In genomic region chr2:96626553-96626942, GRCh38 we compare ENCODE assay signal across 28 cellular contexts. TPM values are rescaled to one million over a fixed set of nuclear protein-coding genes. Genes with fewer than 3 reads are reported as not detected.
DNase-seq lines count a peak whose midpoint lies in the region; ATAC-seq, FAIRE-seq and TF ChIP-seq lines count a peak whose summit lies in the region.
"Had no signal": no experiment of that assay in that cellular context is flagged by ENCODE, and none has a peak within 500 bp of the region (broad histone marks: within the 10 kb centered on the region; RNA-seq: fewer than 3 reads in every experiment).

No MANE protein-coding gene starts in this region.

- TF ChIP-seq RAD21 in HepG2 (CRISPR knock-in tag; IDR thresholded peaks at IDR 0.05), result no peak

- WGBS in HepG2 (ENCODE audit: low lambda C conversion rate), result 95% methylated on average over 2 of the region's 2 CpGs
- WGBS in right lobe of liver (ENCODE audit: insufficient coverage, low coverage, low lambda C conversion rate, missing lambda C conversion rate), result 53% methylated on average over 2 of the region's 2 CpGs
- 35% methylated on average over 2 of the region's 2 CpGs for WGBS in esophagus muscularis mucosa

- no peak for FAIRE-seq in HepG2 (lab: Jason Lieb, UNC)
- FAIRE-seq: colon, endometrium, GM19239 had no signal

- no TSS peak for BruUV-seq in HepG2 (replicated peaks; lab: Mats Ljungman, UMichigan)

- TF ChIP-seq POLR2A in HepG2 (IDR thresholded peaks at IDR 0.05; ENCODE audit: insufficient read depth in 1 of 2, low read depth in 2 of 2, low read length in 2 of 2) (no peak), right lobe of liver (IDR thresholded peaks at IDR 0.05) (no peak), esophagus muscularis mucosa (IDR thresholded peaks at IDR 0.05; ENCODE audit: low read depth) (no peak), vagina (IDR thresholded peaks at IDR 0.05) (no peak)

- H3K9me3 Mint-ChIP-seq in osteocyte (ENCODE audit: unreplicated experiment) (no peaks in the 10 kb centered on the region), nephron progenitor cell (no peaks in the 10 kb centered on the region)
- H3K9me3 Mint-ChIP-seq: activated naive CD4-positive, alpha-beta T cell treated with anti-CD3 and anti-CD28 coated beads, Interleukin-2, amount 50 U/mL, for 24 hours; activated T-cell treated with anti-CD3 and anti-CD28 coated beads, Interleukin-2, amount 50 U/mL, for 4 hours; CD4-positive, alpha-beta T cell had no signal

- no peak overlapping the region for H3K4me3 ChIP-seq in HepG2 (replicated peaks in 1 of 3; ENCODE audit: insufficient read depth in 1 of 3, low read depth in 2 of 3, low read length in 3 of 3)
- no peak overlapping the region for H3K4me3 ChIP-seq in right lobe of liver
- no peak overlapping the region for H3K4me3 ChIP-seq in esophagus muscularis mucosa
- H3K4me3 ChIP-seq in vagina, result no peak overlapping the region
- H3K4me3 ChIP-seq: skin epidermis had no signal

- TF ChIP-seq EP300 in HepG2 (IDR thresholded peaks at IDR 0.05; ENCODE audit: low read depth in 2 of 2, low read length in 2 of 2) (no peak), HepG2 (CRISPR knock-in tag; IDR thresholded peaks at IDR 0.05; ENCODE audit: borderline replicate concordance) (no peak), esophagus muscularis mucosa (IDR thresholded peaks at IDR 0.05) (no peak)

- DNase-seq in HepG2 (ENCODE audit: low spot score) (no peak), right lobe of liver (no peak), esophagus muscularis mucosa (ENCODE audit: extremely low spot score) (no peak), osteocyte (ENCODE audit: extremely low spot score, unreplicated experiment) (no peak), vagina (ENCODE audit: extremely low spot score in 2 of 2) (no peak), medulla oblongata (ENCODE audit: extremely low spot score) (no peak), nephron progenitor cell (no peak)
- DNase-seq: activated CD8-positive, alpha-beta T cell treated with anti-CD3 and anti-CD28 coated beads, Interleukin-2, amount 10 ng/mL, durations not matched to agents 7 days and 5 days; activated T-cell treated with anti-CD3 and anti-CD28 coated beads, Interleukin-2, amount 50 U/mL, for 4 hours; CD4-positive, alpha-beta T cell; GDM1; left colon; NCI-H1436 treated with DMSO at 0.1 percent for 48 hours; NCI-H2171; NCI-H774; SIG-M5; stimulated activated CD4-positive, alpha-beta T cell treated with anti-CD3 and anti-CD28 coated beads, Interleukin-4, amount 100 ng/mL, for 24 hours had no signal

- no peak overlapping the region for H3K4me3 Mint-ChIP-seq in osteocyte (ENCODE audit: unreplicated experiment)
- no peak overlapping the region for H3K4me3 Mint-ChIP-seq in nephron progenitor cell
- H3K4me3 Mint-ChIP-seq: activated CD8-positive, alpha-beta T cell treated with anti-CD3 and anti-CD28 coated beads, Interleukin-2, amount 10 ng/mL, durations not matched to agents 7 days and 5 days; activated naive CD4-positive, alpha-beta T cell treated with anti-CD3 and anti-CD28 coated beads, Interleukin-2, amount 50 U/mL, for 24 hours; activated T-cell treated with anti-CD3 and anti-CD28 coated beads, Interleukin-2, amount 50 U/mL, for 4 hours; CD4-positive, alpha-beta T cell had no signal

- H3K4me1 Mint-ChIP-seq in osteocyte (ENCODE audit: unreplicated experiment) (peaks cover 17% of the 10 kb centered on the region), nephron progenitor cell (peaks cover 13% of the 10 kb centered on the region)

- no peaks in the 10 kb centered on the region for H3K9me3 ChIP-seq in HepG2 (ENCODE audit: low read length)
- no peaks in the 10 kb centered on the region for H3K9me3 ChIP-seq in right lobe of liver
- no peaks in the 10 kb centered on the region for H3K9me3 ChIP-seq in esophagus muscularis mucosa
- H3K9me3 ChIP-seq in vagina, result no peaks in the 10 kb centered on the region

- H3K27me3 Mint-ChIP-seq in osteocyte (ENCODE audit: unreplicated experiment) (no peaks in the 10 kb centered on the region), nephron progenitor cell (ENCODE audit: low read depth, poor library complexity) (no peaks in the 10 kb centered on the region)
- H3K27me3 Mint-ChIP-seq: activated naive CD4-positive, alpha-beta T cell treated with anti-CD3 and anti-CD28 coated beads, Interleukin-2, amount 50 U/mL, for 24 hours; CD4-positive, alpha-beta T cell had no signal

- H3K27me3 ChIP-seq in HepG2 (ENCODE audit: control insufficient read depth in 1 of 2, insufficient read depth in 2 of 2, low read length in 2 of 2), result no peaks in the 10 kb centered on the region
- no peaks in the 10 kb centered on the region for H3K27me3 ChIP-seq in right lobe of liver
- no peaks in the 10 kb centered on the region for H3K27me3 ChIP-seq in esophagus muscularis mucosa
- H3K27me3 ChIP-seq in vagina, result no peaks in the 10 kb centered on the region

- peak overlapping the region; percentile 47 for H3K27ac Mint-ChIP-seq in osteocyte (ENCODE audit: unreplicated experiment)
- H3K27ac Mint-ChIP-seq in nephron progenitor cell, result no peak overlapping the region
- H3K27ac Mint-ChIP-seq: activated CD8-positive, alpha-beta T cell treated with anti-CD3 and anti-CD28 coated beads, Interleukin-2, amount 10 ng/mL, durations not matched to agents 7 days and 5 days; activated naive CD4-positive, alpha-beta T cell treated with anti-CD3 and anti-CD28 coated beads, Interleukin-2, amount 50 U/mL, for 24 hours had no signal

- in situ Hi-C loops in HepG2 (cut with HindIII; ENCODE audit: extremely low pct_ligation_motif_present, low pct_unique_long_range_greater_than_20kb), result no loop called here

- no peak overlapping the region for H3K9ac ChIP-seq in HepG2 (ENCODE audit: insufficient read depth, low read depth, low read length)

- H3K79me2 ChIP-seq in HepG2 (ENCODE audit: insufficient read depth, low read length), result no peaks in the 10 kb centered on the region

- H3K4me2 ChIP-seq in HepG2 (ENCODE audit: low read depth, low read length), result no peak overlapping the region

- no peaks in the 10 kb centered on the region for H4K20me1 ChIP-seq in HepG2 (ENCODE audit: insufficient read depth, low read length)

- H3K36me3 Mint-ChIP-seq in osteocyte (ENCODE audit: unreplicated experiment), result peaks cover 25% of the 10 kb centered on the region
- peaks cover 69% of the 10 kb centered on the region for H3K36me3 Mint-ChIP-seq in nephron progenitor cell (ENCODE audit: low read depth)

- CTCF ChIA-PET in HepG2 (lab: Yijun Ruan, JAX; ENCODE audit: low intra/inter-chr PET ratio, low total read pairs), result no interaction called here

- H3K4me1 ChIP-seq in HepG2 (ENCODE audit: insufficient read depth, low read length) (peaks cover 15% of the 10 kb centered on the region), right lobe of liver (peaks cover 0 to 4% (median 0%) of the 10 kb centered on the region in 4 donors), esophagus muscularis mucosa (peaks cover 12 to 59% (median 49%) of the 10 kb centered on the region in 4 donors), vagina (peaks cover 36% of the 10 kb centered on the region)

- POLR2A ChIA-PET in HepG2 (lab: Yijun Ruan, JAX), result no interaction called here

- intact Hi-C loops in HepG2 (cut with micrococcal nuclease; ENCODE audit: unreplicated experiment), result no loop called here
- intact Hi-C loops in right lobe of liver (cut with DNase I), result no loop called here
- intact Hi-C loops in esophagus muscularis mucosa (cut with DNase I), result no loop called here
- intact Hi-C loops in vagina (cut with DNase I), result no loop called here

- no peak overlapping the region for H2AFZ ChIP-seq in HepG2 (ENCODE audit: low read length)

- H3K27ac ChIP-seq in HepG2 (ENCODE audit: extremely low read length, insufficient read depth, low read length), result no peak overlapping the region
- H3K27ac ChIP-seq in right lobe of liver, result no peak overlapping the region
- H3K27ac ChIP-seq in esophagus muscularis mucosa (replicated peaks in 1 of 4), result peak overlapping the region; percentile 44 to 70 (median 56)
- H3K27ac ChIP-seq in vagina, result peak overlapping the region; percentile 10

- H3K36me3 ChIP-seq in HepG2 (replicated peaks in 1 of 2; ENCODE audit: control insufficient read depth in 1 of 2, insufficient read depth in 2 of 2, low read length in 2 of 2) (peaks cover 6 to 66% of the 10 kb centered on the region in 2 experiments), right lobe of liver (peaks cover 0 to 31% (median 8%) of the 10 kb centered on the region in 4 donors), esophagus muscularis mucosa (peaks cover 14 to 55% (median 28%) of the 10 kb centered on the region in 4 donors), vagina (peaks cover 0 to 39% of the 10 kb centered on the region in 2 donors)

- ATAC-seq in HepG2, result no peak
- ATAC-seq in right lobe of liver, result no peak
- no peak for ATAC-seq in HG02981 (IDR thresholded peaks at IDR 0.05; ENCODE audit: unreplicated experiment)
- ATAC-seq: activated CD8-positive, alpha-beta T cell treated with anti-CD3 and anti-CD28 coated beads, Interleukin-2, amount 10 ng/mL, durations not matched to agents 7 days and 5 days; activated T-cell treated with anti-CD3 and anti-CD28 coated beads, Interleukin-2, amount 50 U/mL, for 4 hours; left colon had no signal

- TF ChIP-seq CTCF in HepG2 (CRISPR knock-in tag; IDR thresholded peaks at IDR 0.05) (no peak), right lobe of liver (IDR thresholded peaks at IDR 0.05) (no peak), esophagus muscularis mucosa (IDR thresholded peaks at IDR 0.05) (no peak), osteocyte (IDR thresholded peaks at IDR 0.05) (no peak), vagina (IDR thresholded peaks at IDR 0.05) (no peak), nephron progenitor cell (IDR thresholded peaks at IDR 0.05) (no peak)

RNA-seq across cellular contexts. Expression of gene KANSL3, which starts 11.6 kb away (rescaled TPM):
- total RNA-seq in HepG2 (2016; rRNA removed; fragmentation: Illumina TruSeq; extraction: Trizol), result 37.3 and 43.9 TPM in 2 replicates
- 7.8 and 8.3 TPM in 2 replicates for total RNA-seq in HepG2 (2016; cell fraction: cytosol; rRNA removed; fragmentation: Illumina TruSeq; extraction: Trizol; ENCODE audit: low read depth)
- total RNA-seq in HepG2 (2016; cell fraction: insoluble cytoplasmic fraction; rRNA removed; fragmentation: Illumina TruSeq; extraction: Trizol), result 35.6 and 36.6 TPM in 2 replicates
- 26.4 and 26.5 TPM in 2 replicates for total RNA-seq in HepG2 (2016; cell fraction: membrane; rRNA removed; fragmentation: Illumina TruSeq; extraction: Trizol)
- 40.0 and 44.1 TPM in 2 replicates for total RNA-seq in HepG2 (2016; cell fraction: nucleus; rRNA removed; fragmentation: Illumina TruSeq; extraction: Trizol)
- polyA plus RNA-seq in HepG2 (2011; rRNA removed), result 20.8 and 28.2 TPM in 2 replicates
- 17.0 and 17.8 TPM in 2 replicates for polyA plus RNA-seq in HepG2 (2011; cell fraction: cytosol; rRNA removed)
- 63.0 and 65.8 TPM in 2 replicates for polyA plus RNA-seq in HepG2 (2011; cell fraction: nucleus; rRNA removed)
- polyA plus RNA-seq in HepG2 (2012), result 28.9 and 35.1 TPM in 2 replicates
- 3.4 TPM in 2 replicates for polyA plus RNA-seq in HepG2 (2016; cell fraction: cytosol; fragmentation: Illumina TruSeq; extraction: Trizol; ENCODE audit: low read depth)
- polyA plus RNA-seq in HepG2 (2016; cell fraction: insoluble cytoplasmic fraction; fragmentation: Illumina TruSeq; extraction: Trizol; ENCODE audit: low read depth), result 26.9 and 34.3 TPM in 2 replicates
- 12.0 and 12.5 TPM in 2 replicates for polyA plus RNA-seq in HepG2 (2016; cell fraction: membrane; fragmentation: Illumina TruSeq; extraction: Trizol; ENCODE audit: low read depth)
- polyA plus RNA-seq in HepG2 (2016; cell fraction: nucleus; fragmentation: Illumina TruSeq; extraction: Trizol; ENCODE audit: insufficient read depth, low read depth), result 50.8 and 58.3 TPM in 2 replicates
- polyA minus RNA-seq in HepG2 (2011; rRNA and poly(A)+ RNA removed; ENCODE audit: low replicate concordance), result 85.2 and 180 TPM in 2 replicates
- 19.0 and 20.2 TPM in 2 replicates for polyA minus RNA-seq in HepG2 (2011; cell fraction: cytosol; rRNA and poly(A)+ RNA removed)
- polyA minus RNA-seq in HepG2 (2011; cell fraction: nucleus; rRNA and poly(A)+ RNA removed), result 73.1 and 81.1 TPM in 2 replicates
- total RNA-seq in right lobe of liver, result 10 to 100 TPM; 17.3 to 29.3 (median 21.6) TPM
- total RNA-seq in esophagus muscularis mucosa, result 10 to 100 TPM; 54.2 to 63.1 (median 59.5) TPM
- 44.2 and 45.8 TPM in 2 replicates for total RNA-seq in osteocyte
- 41.7 TPM for total RNA-seq in vagina

RNA-seq across cellular contexts. Expression of gene FER1L5, which starts 16.0 kb away (rescaled TPM):
- total RNA-seq in HepG2 (2016; rRNA removed; fragmentation: Illumina TruSeq; extraction: Trizol) (0.02 TPM in 1 of 2 replicates, not detected in the other), right lobe of liver (not detected), esophagus muscularis mucosa (under 1 TPM in 1 of 4 donors, not detected in 3; under 0.01 TPM), osteocyte (0.13 TPM in 1 of 2 replicates, not detected in the other), vagina (0.74 TPM)
- total RNA-seq in HepG2 (2016; cell fraction: cytosol; rRNA removed; fragmentation: Illumina TruSeq; extraction: Trizol; ENCODE audit: low read depth), result not detected in 2 replicates
- total RNA-seq in HepG2 (2016; cell fraction: insoluble cytoplasmic fraction; rRNA removed; fragmentation: Illumina TruSeq; extraction: Trizol), result 0.02 TPM in 1 of 2 replicates, not detected in the other
- 0.03 TPM in 1 of 2 replicates, not detected in the other for total RNA-seq in HepG2 (2016; cell fraction: membrane; rRNA removed; fragmentation: Illumina TruSeq; extraction: Trizol)
- 0.12 and 0.16 TPM in 2 replicates for total RNA-seq in HepG2 (2016; cell fraction: nucleus; rRNA removed; fragmentation: Illumina TruSeq; extraction: Trizol)
- polyA plus RNA-seq in HepG2 (2011; rRNA removed), result 0.08 and 0.22 TPM in 2 replicates
- polyA plus RNA-seq in HepG2 (2011; cell fraction: cytosol; rRNA removed), result 0.01 and 0.03 TPM in 2 replicates
- 1.2 and 1.4 TPM in 2 replicates for polyA plus RNA-seq in HepG2 (2011; cell fraction: nucleus; rRNA removed)
- polyA plus RNA-seq in HepG2 (2012), result 0.09 and 0.15 TPM in 2 replicates
- polyA plus RNA-seq in HepG2 (2016; cell fraction: cytosol; fragmentation: Illumina TruSeq; extraction: Trizol; ENCODE audit: low read depth), result not detected in 2 replicates
- not detected in 2 replicates for polyA plus RNA-seq in HepG2 (2016; cell fraction: insoluble cytoplasmic fraction; fragmentation: Illumina TruSeq; extraction: Trizol; ENCODE audit: low read depth)
- polyA plus RNA-seq in HepG2 (2016; cell fraction: membrane; fragmentation: Illumina TruSeq; extraction: Trizol; ENCODE audit: low read depth), result not detected in 2 replicates
- polyA plus RNA-seq in HepG2 (2016; cell fraction: nucleus; fragmentation: Illumina TruSeq; extraction: Trizol; ENCODE audit: insufficient read depth, low read depth), result 0.12 and 0.25 TPM in 2 replicates
- 0.07 and 0.16 TPM in 2 replicates for polyA minus RNA-seq in HepG2 (2011; rRNA and poly(A)+ RNA removed; ENCODE audit: low replicate concordance)
- not detected in 2 replicates for polyA minus RNA-seq in HepG2 (2011; cell fraction: cytosol; rRNA and poly(A)+ RNA removed)
- 0.25 and 0.26 TPM in 2 replicates for polyA minus RNA-seq in HepG2 (2011; cell fraction: nucleus; rRNA and poly(A)+ RNA removed)
- total RNA-seq: activated CD8-positive, alpha-beta T cell treated with anti-CD3 and anti-CD28 coated beads, Interleukin-2, amount 10 ng/mL, durations not matched to agents 7 days and 5 days; activated T-cell treated with anti-CD3 and anti-CD28 coated beads, Interleukin-2, amount 50 U/mL, for 4 hours; CD4-positive, alpha-beta T cell; H4; MCF 10A; omental fat pad; subcutaneous adipose tissue; T-helper 2 cell treated with Interferon-gamma antibody and Interleukin-4, amounts not matched to agents 100 ng/mL and 5 ng/mL, for 36 hours had no signal

Comparison
In these comparisons a context has a peak if more than half of its experiments do, and no peak if none do; other contexts are left out.
1. H3K27ac ChIP-seq: peak in esophagus muscularis mucosa (4 of 4) and vagina (single experiment); none in HepG2 (single experiment) and right lobe of liver (0 of 3).